ENCODE assay signal across 13 cellular contexts in genomic region chr5:107196500-107196899, GRCh38.
DNase-seq lines count a peak whose midpoint lies in the region; ATAC-seq and TF ChIP-seq lines count a peak whose summit lies in the region.
"Had no signal": no experiment of that assay in that cellular context is flagged by ENCODE, and none has a peak within 500 bp of the region (broad histone marks: within the 10 kb centered on the region; RNA-seq: fewer than 3 reads in every experiment).

No MANE protein-coding gene starts in this region.

- H3K27me3 ChIP-seq in A673 (replicated peaks; ENCODE audit: insufficient read depth, low read depth, low read length, poor library complexity), result no peaks in the 10 kb centered on the region

- no peak overlapping the region for H3K4me3 Mint-ChIP-seq in stimulated activated naive CD8-positive, alpha-beta T cell treated with anti-CD3 and anti-CD28 coated beads, Interleukin-15, amount 100 ng/mL, for 72 hours
- H3K4me3 Mint-ChIP-seq: B cell; CD4-positive, alpha-beta T cell had no signal

- POLR2A ChIA-PET in A673 (lab: Charles Lee; ENCODE audit: low non-redundant PET), result interaction anchor here (0.6 kb wide), 1 partner anchor 148 kb away, joined by 4 read pairs; no protein-coding TSS in a partner anchor

- H3K36me3 ChIP-seq in A673 (ENCODE audit: insufficient read depth, low read length, poor library complexity, severe bottlenecking), result no peaks in the 10 kb centered on the region

- no peaks in the 10 kb centered on the region for H3K27me3 Mint-ChIP-seq in stimulated activated naive CD8-positive, alpha-beta T cell treated with anti-CD3 and anti-CD28 coated beads, Interleukin-15, amount 100 ng/mL, for 72 hours
- H3K27me3 Mint-ChIP-seq: B cell; CD4-positive, alpha-beta T cell had no signal

- no peak for TF ChIP-seq CTCF in A673 (conservative IDR thresholded peaks at IDR 0.05; ENCODE audit: low read depth, low read length)

- no peaks in the 10 kb centered on the region for H3K4me1 Mint-ChIP-seq in stimulated activated naive CD8-positive, alpha-beta T cell treated with anti-CD3 and anti-CD28 coated beads, Interleukin-15, amount 100 ng/mL, for 72 hours
- H3K4me1 Mint-ChIP-seq: B cell had no signal

- peak overlapping the region; percentile 58 for H3K27ac ChIP-seq in A673 (ENCODE audit: low read depth, low read length, poor library complexity, severe bottlenecking)
- peak overlapping the region; percentile 54 for H3K27ac ChIP-seq in caudate nucleus (ENCODE audit: low read depth, low read length)
- H3K27ac ChIP-seq: HL-60 had no signal

- no peak for ATAC-seq in GM19467 (IDR thresholded peaks at IDR 0.05; ENCODE audit: unreplicated experiment)
- no peak for ATAC-seq in stimulated activated naive CD8-positive, alpha-beta T cell treated with anti-CD3 and anti-CD28 coated beads, Interleukin-15, amount 100 ng/mL, for 72 hours

- no peaks in the 10 kb centered on the region for H3K9me3 ChIP-seq in A673 (ENCODE audit: low read depth, low read length, poor library complexity, severe bottlenecking)

- no TSS peak for BruUV-seq in A673 (replicated peaks; lab: Mats Ljungman, UMichigan)

- CTCF ChIA-PET in A673 (lab: Charles Lee), result interaction anchor here (0.9 to 1.3 kb wide), 2 partner anchors 50 to 52 kb away, joined by 4 to 5 read pairs; no protein-coding TSS in a partner anchor

- H3K4me1 ChIP-seq in A673 (ENCODE audit: insufficient read depth, low read length, poor library complexity, severe bottlenecking), result peaks cover 33% of the 10 kb centered on the region

- DNase-seq in A673 (ENCODE audit: low spot score) (peak; percentile 91), NCI-H526 treated with DMSO at 0.1 percent for 48 hours (lab: John Stamatoyannopoulos, UW) (peak; percentile 50), caudate nucleus (lab: John Stamatoyannopoulos, UW) (no peak), NCI-H2227 treated with DMSO at 0.1 percent for 48 hours (lab: John Stamatoyannopoulos, UW) (no peak)
- DNase-seq in Jurkat, Clone E6-1 (ENCODE audit: low read depth, low spot score), result peak; percentile 3
- no peak for DNase-seq in stimulated activated naive CD8-positive, alpha-beta T cell treated with anti-CD3 and anti-CD28 coated beads, Interleukin-15, amount 100 ng/mL, for 72 hours
- DNase-seq: C1 segment of cervical spinal cord; CD4-positive, alpha-beta T cell; GF-D8; HCEC 1CT had no signal

- H3K9me3 Mint-ChIP-seq in stimulated activated naive CD8-positive, alpha-beta T cell treated with anti-CD3 and anti-CD28 coated beads, Interleukin-15, amount 100 ng/mL, for 72 hours, result peaks cover 0 to 7% of the 10 kb centered on the region in 2 donors
- H3K9me3 Mint-ChIP-seq: CD4-positive, alpha-beta T cell had no signal

- no peak overlapping the region for H3K27ac Mint-ChIP-seq in stimulated activated naive CD8-positive, alpha-beta T cell treated with anti-CD3 and anti-CD28 coated beads, Interleukin-15, amount 100 ng/mL, for 72 hours
- H3K27ac Mint-ChIP-seq: B cell; CD4-positive, alpha-beta T cell had no signal

- H3K4me3 ChIP-seq in A673 (ENCODE audit: low read depth, low read length, poor library complexity, severe bottlenecking), result no peak overlapping the region
- H3K4me3 ChIP-seq in Jurkat, Clone E6-1 (ENCODE audit: low read length), result no peak overlapping the region

- intact Hi-C loops in A673 (cut with micrococcal nuclease; ENCODE audit: unreplicated experiment), result loop anchor here (5.0 to 10.0 kb wide), 2 partner anchors 378 to 476 kb away; partner anchors contain the start of gene EFNA5

Comparison
In these comparisons a context has a peak if more than half of its experiments do, and no peak if none do; other contexts are left out.
1. DNase-seq: peak in A673 (single experiment), Jurkat, Clone E6-1 (single experiment) and NCI-H526 treated with DMSO at 0.1 percent for 48 hours (single experiment); none in caudate nucleus (0 of 61), NCI-H2227 treated with DMSO at 0.1 percent for 48 hours (single experiment) and stimulated activated naive CD8-positive, alpha-beta T cell treated with anti-CD3 and anti-CD28 coated beads, Interleukin-15, amount 100 ng/mL, for 72 hours (0 of 2).